In the genomic region with DNA sequence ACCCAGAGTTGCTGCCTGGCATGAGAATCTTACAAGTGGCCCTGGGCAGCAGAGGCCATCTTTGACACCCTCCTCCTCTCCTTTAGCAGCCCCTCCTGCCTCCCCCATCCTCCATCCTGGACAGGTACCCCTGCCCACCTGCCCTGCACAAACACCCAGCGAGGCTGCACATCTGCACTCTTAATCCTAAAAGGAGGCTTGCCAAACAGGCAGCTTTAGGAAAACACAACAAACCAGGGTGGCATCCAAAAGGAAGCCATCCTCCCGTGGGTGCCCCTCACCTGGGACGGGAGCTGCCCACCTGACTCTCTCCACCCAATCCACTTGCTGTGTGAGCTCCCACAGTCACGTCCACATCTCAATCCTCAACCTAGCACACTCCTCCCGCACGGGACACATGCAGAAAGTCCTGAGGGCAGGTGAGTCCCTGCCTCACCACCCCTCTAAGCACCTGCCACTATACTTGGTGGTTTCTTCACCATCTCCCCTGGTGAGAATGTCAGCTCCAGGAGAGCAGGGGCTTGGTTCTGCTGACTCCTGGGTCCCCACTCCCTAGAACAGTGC, we compare ENCODE assay signal across 16 cellular contexts. TPM values are rescaled to one million over a fixed set of nuclear protein-coding genes. Genes with fewer than 3 reads are reported as not detected.
DNase-seq lines count a peak whose midpoint lies in the region; ATAC-seq and TF ChIP-seq lines count a peak whose summit lies in the region.
"Had no signal": no experiment of that assay in that cellular context is flagged by ENCODE, and none has a peak within 500 bp of the region (broad histone marks: within the 10 kb centered on the region; RNA-seq: fewer than 3 reads in every experiment).

No MANE protein-coding gene starts in this region.

- BruUV-seq in Panc1 (replicated peaks; lab: Mats Ljungman, UMichigan): no TSS peak

- no peak for TF ChIP-seq POLR2A in stomach (IDR thresholded peaks at IDR 0.05)

- TF ChIP-seq CTCF in Panc1 (IDR thresholded peaks at IDR 0.05): no peak
- no peak for TF ChIP-seq CTCF in nephron progenitor cell (IDR thresholded peaks at IDR 0.05)
- no peak for TF ChIP-seq CTCF in stomach (IDR thresholded peaks at IDR 0.05)

- ATAC-seq in Panc1 (no peak), HG02884 (IDR thresholded peaks at IDR 0.05; ENCODE audit: unreplicated experiment) (no peak), GM21390 (IDR thresholded peaks at IDR 0.05; ENCODE audit: unreplicated experiment) (no peak)
- ATAC-seq: activated CD4-positive, alpha-beta T cell treated with anti-CD3 and anti-CD28 coated beads for 36 hours; naive thymus-derived CD4-positive, alpha-beta T cell had no signal

- no peak for TF ChIP-seq EP300 in stomach (IDR thresholded peaks at IDR 0.05)

- H3K27me3 Mint-ChIP-seq in nephron progenitor cell (ENCODE audit: low read depth, poor library complexity): peaks cover 3% of the 10 kb centered on the region
- H3K27me3 Mint-ChIP-seq: activated naive CD4-positive, alpha-beta T cell treated with anti-CD3 and anti-CD28 coated beads, Interleukin-2, amount 50 U/mL, for 24 hours had no signal

- CTCF ChIA-PET in Panc1 (lab: Charles Lee): no interaction called here

- DNase-seq in Panc1 (ENCODE audit: low read depth, low spot score): no peak
- no peak for DNase-seq in nephron progenitor cell
- no peak for DNase-seq in stomach
- no peak for DNase-seq in retina
- no peak for DNase-seq in GM03348 (ENCODE audit: low spot score)
- DNase-seq: activated CD4-positive, alpha-beta T cell treated with anti-CD3 and anti-CD28 coated beads for 36 hours; BE2C; HFFc6; naive thymus-derived CD4-positive, alpha-beta T cell; NCI-H510A had no signal

- peaks cover 83% of the 10 kb centered on the region for H3K4me1 Mint-ChIP-seq in nephron progenitor cell
- H3K4me1 Mint-ChIP-seq: activated CD4-positive, alpha-beta T cell treated with anti-CD3 and anti-CD28 coated beads for 36 hours; activated naive CD4-positive, alpha-beta T cell treated with anti-CD3 and anti-CD28 coated beads, Interleukin-2, amount 50 U/mL, for 24 hours had no signal

- intact Hi-C loops in Panc1 (cut with micrococcal nuclease; ENCODE audit: unreplicated experiment) (no loop called here), stomach (cut with DNase I; ENCODE audit: low total_unique reads) (no loop called here)

- no peak overlapping the region for H3K4me3 ChIP-seq in Panc1 (ENCODE audit: low read depth in 2 of 2, low read length in 2 of 2)
- no peak overlapping the region for H3K4me3 ChIP-seq in stomach
- H3K4me3 ChIP-seq: cardiac muscle cell, SJSA1 had no signal

- peak overlapping the region; percentile 85 for H3K27ac Mint-ChIP-seq in nephron progenitor cell
- H3K27ac Mint-ChIP-seq: activated CD4-positive, alpha-beta T cell treated with anti-CD3 and anti-CD28 coated beads for 36 hours; activated naive CD4-positive, alpha-beta T cell treated with anti-CD3 and anti-CD28 coated beads, Interleukin-2, amount 50 U/mL, for 24 hours; HFFc6; naive thymus-derived CD4-positive, alpha-beta T cell had no signal

- H3K36me3 ChIP-seq in Panc1 (ENCODE audit: control insufficient read depth, insufficient read depth, low read length) (no peaks in the 10 kb centered on the region), stomach (no peaks in the 10 kb centered on the region)
- H3K36me3 ChIP-seq: BE2C, cardiac muscle cell had no signal

- H3K27me3 ChIP-seq in Panc1 (ENCODE audit: control insufficient read depth, insufficient read depth, low read length): no peaks in the 10 kb centered on the region
- no peaks in the 10 kb centered on the region for H3K27me3 ChIP-seq in stomach
- H3K27me3 ChIP-seq: BE2C, cardiac muscle cell, SJSA1 had no signal

- no peak overlapping the region for H3K4me3 Mint-ChIP-seq in nephron progenitor cell
- H3K4me3 Mint-ChIP-seq: activated CD4-positive, alpha-beta T cell treated with anti-CD3 and anti-CD28 coated beads for 36 hours; activated naive CD4-positive, alpha-beta T cell treated with anti-CD3 and anti-CD28 coated beads, Interleukin-2, amount 50 U/mL, for 24 hours; HFFc6; naive thymus-derived CD4-positive, alpha-beta T cell had no signal

- H3K9me3 Mint-ChIP-seq in nephron progenitor cell: no peaks in the 10 kb centered on the region
- H3K9me3 Mint-ChIP-seq: activated naive CD4-positive, alpha-beta T cell treated with anti-CD3 and anti-CD28 coated beads, Interleukin-2, amount 50 U/mL, for 24 hours; HFFc6 had no signal

- no peaks in the 10 kb centered on the region for H3K9me3 ChIP-seq in Panc1 (ENCODE audit: control insufficient read depth, insufficient read depth, low read depth, low read length)
- H3K9me3 ChIP-seq in stomach: no peaks in the 10 kb centered on the region
- H3K9me3 ChIP-seq: BE2C, SJSA1 had no signal

- WGBS in stomach, 5 donors: 68 to 81% (median 78%) methylated on average over 6 of the region's 6 CpGs

- peaks cover 10% of the 10 kb centered on the region for H3K36me3 Mint-ChIP-seq in nephron progenitor cell (ENCODE audit: low read depth)
- H3K36me3 Mint-ChIP-seq: activated naive CD4-positive, alpha-beta T cell treated with anti-CD3 and anti-CD28 coated beads, Interleukin-2, amount 50 U/mL, for 24 hours; naive thymus-derived CD4-positive, alpha-beta T cell had no signal

- peak overlapping the region; percentile 23; the same call in 1 of the 2 replicates for H3K27ac ChIP-seq in Panc1 (ENCODE audit: low read length)
- peak overlapping the region; percentile 24 for H3K27ac ChIP-seq in cingulate gyrus (ENCODE audit: low read depth, low read length)
- peak overlapping the region; percentile 52 to 94 (median 63) for H3K27ac ChIP-seq in stomach
- H3K27ac ChIP-seq: cardiac muscle cell, SJSA1 had no signal

- in situ Hi-C loops in Panc1 (cut with HindIII; ENCODE audit: low pct_unique_long_range_greater_than_20kb, low sequenced_read_pairs): no loop called here

- POLR2A ChIA-PET in Panc1 (lab: Charles Lee): no interaction called here

- H3K4me1 ChIP-seq in Panc1 (ENCODE audit: control insufficient read depth, insufficient read depth, low read length) (peaks cover 30% of the 10 kb centered on the region), stomach (peaks cover 74 to 100% (median 94%) of the 10 kb centered on the region in 4 donors)

RNA-seq across cellular contexts. Expression of gene BIN1, which starts 5.8 kb away (rescaled TPM):
- 58.6 TPM for total RNA-seq in Panc1 (2021; ENCODE audit: unreplicated experiment)
- 77.0 TPM for polyA plus RNA-seq in Panc1 (2012; ENCODE audit: insufficient read length)
- 100 to 1,000 TPM in 1 of 5 donors, 10 to 100 TPM in 4; 39.1 to 175 (median 45.1) TPM for total RNA-seq in stomach
- 10 to 100 TPM; 47.8 to 49.6 (median 47.8) TPM for polyA plus RNA-seq in stomach
